1 cellular context compared by ENCODE assay signal in the genomic region with DNA sequence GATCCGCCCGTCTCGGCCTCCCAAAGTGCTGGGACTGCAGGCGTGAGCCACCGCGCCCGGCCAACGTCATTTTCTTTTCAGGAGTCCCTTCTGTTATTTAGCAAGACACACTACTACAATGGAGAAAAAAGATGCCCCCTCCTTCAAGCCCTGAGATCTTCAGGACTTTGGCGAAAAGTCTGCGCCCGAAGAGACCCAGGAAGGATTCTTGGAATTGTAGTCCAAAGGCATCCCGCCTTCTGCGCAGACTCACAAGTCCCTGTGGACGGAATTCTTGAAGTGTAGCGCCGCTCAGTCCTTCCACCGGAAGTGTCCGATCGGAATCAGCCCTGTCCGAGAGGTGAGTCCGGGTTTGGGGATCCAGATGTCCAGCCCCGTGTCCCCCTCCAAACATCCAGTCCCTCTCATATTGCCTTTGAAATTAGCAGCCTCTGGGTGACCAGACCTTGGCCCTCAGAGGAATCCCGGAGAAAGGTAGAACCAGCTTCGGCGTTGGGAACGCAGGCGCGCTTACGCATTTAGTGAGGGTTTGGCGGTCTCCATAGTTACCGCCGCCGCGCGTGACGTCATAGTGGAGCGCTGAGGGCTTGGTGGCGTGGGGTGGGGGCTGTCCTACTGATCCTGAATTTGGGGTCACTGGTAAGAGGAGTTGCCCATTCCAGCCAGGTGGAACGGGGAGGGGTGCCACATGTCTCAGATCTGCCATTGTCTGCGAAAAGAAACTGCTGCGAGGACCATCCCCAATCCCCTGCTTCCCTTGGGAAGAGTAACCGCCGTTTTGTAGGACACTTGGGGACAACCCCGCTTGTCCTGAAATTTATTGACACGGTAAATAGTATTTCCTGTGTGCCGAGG.
TF ChIP-seq lines count a peak whose summit lies in the region.

No MANE protein-coding gene starts in this region.

TF ChIP-seq in HCT116, 20 proteins besides CTCF, POLR2A, EP300 and RAD21 (continued from another document):
- TF ChIP-seq YY1 (IDR thresholded peaks at IDR 0.05; ENCODE audit: extremely low read depth, insufficient replicate concordance, low read depth, low read length) (peak; percentile 82), CEBPB (IDR thresholded peaks at IDR 0.05; ENCODE audit: low read depth) (no peak), EGR1 (IDR thresholded peaks at IDR 0.05; ENCODE audit: low read depth) (0 out of 2 replicates have a peak, but pooled peaks have one; percentile 14), SP1 (IDR thresholded peaks at IDR 0.05; ENCODE audit: low read depth) (peak; percentile 85), CBX3 (IDR thresholded peaks at IDR 0.05; ENCODE audit: low read depth) (peak; percentile 98)
- TF ChIP-seq, protein P1, sequence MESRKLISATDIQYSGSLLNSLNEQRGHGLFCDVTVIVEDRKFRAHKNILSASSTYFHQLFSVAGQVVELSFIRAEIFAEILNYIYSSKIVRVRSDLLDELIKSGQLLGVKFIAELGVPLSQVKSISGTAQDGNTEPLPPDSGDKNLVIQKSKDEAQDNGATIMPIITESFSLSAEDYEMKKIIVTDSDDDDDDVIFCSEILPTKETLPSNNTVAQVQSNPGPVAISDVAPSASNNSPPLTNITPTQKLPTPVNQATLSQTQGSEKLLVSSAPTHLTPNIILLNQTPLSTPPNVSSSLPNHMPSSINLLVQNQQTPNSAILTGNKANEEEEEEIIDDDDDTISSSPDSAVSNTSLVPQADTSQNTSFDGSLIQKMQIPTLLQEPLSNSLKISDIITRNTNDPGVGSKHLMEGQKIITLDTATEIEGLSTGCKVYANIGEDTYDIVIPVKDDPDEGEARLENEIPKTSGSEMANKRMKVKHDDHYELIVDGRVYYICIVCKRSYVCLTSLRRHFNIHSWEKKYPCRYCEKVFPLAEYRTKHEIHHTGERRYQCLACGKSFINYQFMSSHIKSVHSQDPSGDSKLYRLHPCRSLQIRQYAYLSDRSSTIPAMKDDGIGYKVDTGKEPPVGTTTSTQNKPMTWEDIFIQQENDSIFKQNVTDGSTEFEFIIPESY (IDR thresholded peaks at IDR 0.05; ENCODE audit: extremely low read depth, insufficient replicate concordance, low read length), result no peak
- TF ChIP-seq, protein P2, sequence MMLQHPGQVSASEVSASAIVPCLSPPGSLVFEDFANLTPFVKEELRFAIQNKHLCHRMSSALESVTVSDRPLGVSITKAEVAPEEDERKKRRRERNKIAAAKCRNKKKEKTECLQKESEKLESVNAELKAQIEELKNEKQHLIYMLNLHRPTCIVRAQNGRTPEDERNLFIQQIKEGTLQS (IDR thresholded peaks at IDR 0.05), result no peak; the same call in 1 of the 2 replicates
- TF ChIP-seq, protein P3, sequence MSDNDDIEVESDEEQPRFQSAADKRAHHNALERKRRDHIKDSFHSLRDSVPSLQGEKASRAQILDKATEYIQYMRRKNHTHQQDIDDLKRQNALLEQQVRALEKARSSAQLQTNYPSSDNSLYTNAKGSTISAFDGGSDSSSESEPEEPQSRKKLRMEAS (IDR thresholded peaks at IDR 0.05), result peak; percentile 89
